In genomic region chr1:248828845-248829244, GRCh38 we compare ENCODE assay signal across 10 cellular contexts. TPM values are rescaled to one million over a fixed set of nuclear protein-coding genes. Genes with fewer than 3 reads are reported as not detected.
DNase-seq lines count a peak whose midpoint lies in the region; ATAC-seq and TF ChIP-seq lines count a peak whose summit lies in the region.
"Had no signal": no experiment of that assay in that cellular context is flagged by ENCODE, and none has a peak within 500 bp of the region (broad histone marks: within the 10 kb centered on the region; RNA-seq: fewer than 3 reads in every experiment).

No MANE protein-coding gene starts in this region.

- peaks cover 5% of the 10 kb centered on the region for H3K36me3 ChIP-seq in brain microvascular endothelial cell (replicated peaks)

- peaks cover 30 to 34% of the 10 kb centered on the region in 2 donors for H3K4me1 Mint-ChIP-seq in natural killer cell treated with Interleukin-12 subunit alpha and Interleukin-12 subunit beta and Interleukin-15 and Interleukin-18, amount 100 ng/mL, for 72 hours (ENCODE audit: low read depth in 2 of 2)

- H3K4me3 Mint-ChIP-seq in natural killer cell treated with Interleukin-12 subunit alpha and Interleukin-12 subunit beta and Interleukin-15 and Interleukin-18, amount 100 ng/mL, for 72 hours: peak overlapping the region; percentile 28

- no peak for ATAC-seq in natural killer cell treated with Interleukin-12 subunit alpha and Interleukin-12 subunit beta and Interleukin-15 and Interleukin-18, amount 100 ng/mL, for 72 hours
- ATAC-seq in HG03175 (IDR thresholded peaks at IDR 0.05; ENCODE audit: unreplicated experiment): no peak
- ATAC-seq in stimulated activated naive CD8-positive, alpha-beta T cell treated with anti-CD3 and anti-CD28 coated beads, Interleukin-15, Interleukin-2, amounts not matched to agents 100 U/mL and 50 U/mL, for 24 hours: no peak
- ATAC-seq: gastroesophageal sphincter had no signal

- H3K9me3 Mint-ChIP-seq in natural killer cell treated with Interleukin-12 subunit alpha and Interleukin-12 subunit beta and Interleukin-15 and Interleukin-18, amount 100 ng/mL, for 72 hours: no peaks in the 10 kb centered on the region

- no peaks in the 10 kb centered on the region for H3K36me3 Mint-ChIP-seq in natural killer cell treated with Interleukin-12 subunit alpha and Interleukin-12 subunit beta and Interleukin-15 and Interleukin-18, amount 100 ng/mL, for 72 hours

- peak; percentile 89 for DNase-seq in GF-D8 (lab: John Stamatoyannopoulos, UW)
- peak; percentile 94 for DNase-seq in NOMO-1 treated with DMSO at 0.1 percent for 48 hours (lab: John Stamatoyannopoulos, UW; ENCODE audit: unreplicated experiment)
- DNase-seq in brain microvascular endothelial cell: peak; percentile 87
- no peak for DNase-seq in natural killer cell treated with Interleukin-12 subunit alpha and Interleukin-12 subunit beta and Interleukin-15 and Interleukin-18, amount 100 ng/mL, for 72 hours (ENCODE audit: low spot score)
- no peak for DNase-seq in stimulated activated naive CD4-positive, alpha-beta T cell (lab: John Stamatoyannopoulos, UW)
- no peak for DNase-seq in stimulated activated naive CD8-positive, alpha-beta T cell treated with anti-CD3 and anti-CD28 coated beads, Interleukin-15, Interleukin-2, amounts not matched to agents 100 U/mL and 50 U/mL, for 24 hours
- DNase-seq in NCI-H146 treated with DMSO at 0.1 percent for 48 hours (lab: John Stamatoyannopoulos, UW; ENCODE audit: unreplicated experiment): no peak
- DNase-seq: activated CD4-positive, alpha-beta T cell treated with anti-CD3 and anti-CD28 coated beads, Interleukin-2, amount 50 U/mL, for 1 hour had no signal

- no peak overlapping the region for H3K4me3 ChIP-seq in brain microvascular endothelial cell (ENCODE audit: low read depth, low read length)
- H3K4me3 ChIP-seq: gastroesophageal sphincter had no signal

- H3K27ac Mint-ChIP-seq in natural killer cell treated with Interleukin-12 subunit alpha and Interleukin-12 subunit beta and Interleukin-15 and Interleukin-18, amount 100 ng/mL, for 72 hours: peak overlapping the region in 1 of 2 donors; percentile 90

- no peak for TF ChIP-seq CTCF in brain microvascular endothelial cell (IDR thresholded peaks at IDR 0.05; ENCODE audit: low read depth, low read length, missing control alignments)

- peak overlapping the region; percentile 63 for H3K27ac ChIP-seq in brain microvascular endothelial cell
- H3K27ac ChIP-seq: gastroesophageal sphincter had no signal

- H3K27me3 Mint-ChIP-seq in natural killer cell treated with Interleukin-12 subunit alpha and Interleukin-12 subunit beta and Interleukin-15 and Interleukin-18, amount 100 ng/mL, for 72 hours: peaks cover 2 to 4% of the 10 kb centered on the region in 2 donors

- in situ Hi-C loops in brain microvascular endothelial cell (cut with HindIII; ENCODE audit: low pct_ligation_motif_present, low sequenced_read_pairs): no loop called here

- H3K27me3 ChIP-seq in brain microvascular endothelial cell (replicated peaks): no peaks in the 10 kb centered on the region
- H3K27me3 ChIP-seq: gastroesophageal sphincter had no signal

RNA-seq across cellular contexts. Expression of gene SH3BP5L, which starts 3.1 kb away (rescaled TPM):
- 10 to 100 TPM; 18.3 to 23.8 TPM for total RNA-seq in natural killer cell treated with Interleukin-12 subunit alpha and Interleukin-12 subunit beta and Interleukin-15 and Interleukin-18, amount 100 ng/mL, for 72 hours

RNA-seq across cellular contexts. Expression of gene ZNF672, which starts 9.2 kb away (rescaled TPM):
- total RNA-seq in natural killer cell treated with Interleukin-12 subunit alpha and Interleukin-12 subunit beta and Interleukin-15 and Interleukin-18, amount 100 ng/mL, for 72 hours: 10 to 100 TPM; 41.2 to 59.7 TPM

RNA-seq across cellular contexts. Expression of gene ZNF692, which starts 30.0 kb away (rescaled TPM):
- total RNA-seq in natural killer cell treated with Interleukin-12 subunit alpha and Interleukin-12 subunit beta and Interleukin-15 and Interleukin-18, amount 100 ng/mL, for 72 hours: 100 to 1,000 TPM in 1 of 2 donors, 10 to 100 TPM in 1; 40.4 to 142 TPM

Comparison
In these comparisons a context has a peak if more than half of its experiments do, and no peak if none do; other contexts are left out.
1. DNase-seq: peak in GF-D8 (single experiment), NOMO-1 treated with DMSO at 0.1 percent for 48 hours (single experiment) and brain microvascular endothelial cell (single experiment); none in natural killer cell treated with Interleukin-12 subunit alpha and Interleukin-12 subunit beta and Interleukin-15 and Interleukin-18, amount 100 ng/mL, for 72 hours (single experiment), stimulated activated naive CD4-positive, alpha-beta T cell (0 of 6), stimulated activated naive CD8-positive, alpha-beta T cell treated with anti-CD3 and anti-CD28 coated beads, Interleukin-15, Interleukin-2, amounts not matched to agents 100 U/mL and 50 U/mL, for 24 hours (single experiment) and NCI-H146 treated with DMSO at 0.1 percent for 48 hours (single experiment).